ENCODE assay signal across 8 cellular contexts in genomic region chr14:78836777-78837176, GRCh38.
DNase-seq lines count a peak whose midpoint lies in the region; ATAC-seq and TF ChIP-seq lines count a peak whose summit lies in the region.

No MANE protein-coding gene starts in this region.

- peak in 3 of 4 donors; percentile 37 to 49 (median 38) for ATAC-seq in heart left ventricle
- no peak for ATAC-seq in Right ventricle myocardium superior (ENCODE audit: poor library complexity)
- peak; percentile 68 for ATAC-seq in HG02759 (IDR thresholded peaks at IDR 0.05; ENCODE audit: unreplicated experiment)

- H3K36me3 ChIP-seq in heart left ventricle (no peaks in the 10 kb centered on the region), smooth muscle cell (ENCODE audit: low read depth) (no peaks in the 10 kb centered on the region)

- TF ChIP-seq CTCF in heart left ventricle (IDR thresholded peaks at IDR 0.05) (peak in 11 of 12 donors; percentile 9 to 53 (median 32)), smooth muscle cell (IDR thresholded peaks at IDR 0.05; ENCODE audit: borderline replicate concordance, insufficient read depth, poor library complexity, severe bottlenecking) (peak; percentile 51)

- no peak overlapping the region for H3K4me2 ChIP-seq in smooth muscle cell

- H3F3A ChIP-seq in smooth muscle cell (ENCODE audit: low read depth), result no peaks in the 10 kb centered on the region

- no peaks in the 10 kb centered on the region for H4K20me1 ChIP-seq in smooth muscle cell (ENCODE audit: low read depth)

- no peak overlapping the region for H3K4me3 ChIP-seq in heart left ventricle
- no peak overlapping the region for H3K4me3 ChIP-seq in smooth muscle cell

- DNase-seq in heart left ventricle, result peak in 2 of 5 donors; percentile 11 to 20
- no peak for DNase-seq in Right ventricle myocardium superior
- peak; percentile 3 for DNase-seq in NCI-H2029 treated with DMSO at 0.1 percent for 48 hours (lab: John Stamatoyannopoulos, UW)
- DNase-seq in UCSD-AML1 (lab: John Stamatoyannopoulos, UW; ENCODE audit: unreplicated experiment), result peak; percentile 24
- DNase-seq in germinal center (ENCODE audit: low spot score), result peak; percentile 4
- no peak for DNase-seq in smooth muscle cell (lab: John Stamatoyannopoulos, UW; ENCODE audit: unreplicated experiment)
- no peak for DNase-seq in stimulated activated naive CD4-positive, alpha-beta T cell treated with Interleukin-2 at 50 U/mL for 16 hours (lab: John Stamatoyannopoulos, UW)

- intact Hi-C loops in heart left ventricle (cut with DNase I) (loop anchor here in 1 of 10 donors (10.0 kb wide), 1 partner anchor 242 kb away; no protein-coding TSS in a partner anchor), Right ventricle myocardium superior (cut with DNase I) (no loop called here)

- 5 to 17% (median 12%) methylated on average over 4 of the region's 4 CpGs for WGBS in heart left ventricle, 4 donors
- WGBS in smooth muscle cell (ENCODE audit: low lambda C conversion rate), result 15% methylated on average over 4 of the region's 4 CpGs

- H3K4me1 ChIP-seq in heart left ventricle, result peaks cover 0 to 5% (median 0%) of the 10 kb centered on the region in 12 donors
- no peaks in the 10 kb centered on the region for H3K4me1 ChIP-seq in smooth muscle cell (ENCODE audit: low read depth)

- no peaks in the 10 kb centered on the region for H3K9me3 ChIP-seq in heart left ventricle
- no peaks in the 10 kb centered on the region for H3K9me3 ChIP-seq in smooth muscle cell (replicated peaks; ENCODE audit: low read depth)

- TF ChIP-seq POLR2A in heart left ventricle (IDR thresholded peaks at IDR 0.05), result no peak

- H3K27ac ChIP-seq in heart left ventricle (no peak overlapping the region), smooth muscle cell (ENCODE audit: low read depth) (no peak overlapping the region)

- no peak overlapping the region for H3K9ac ChIP-seq in smooth muscle cell (ENCODE audit: low read depth)

- no peak overlapping the region for H2AFZ ChIP-seq in smooth muscle cell (ENCODE audit: low read depth)

- H3K79me2 ChIP-seq in smooth muscle cell (ENCODE audit: low read depth), result no peaks in the 10 kb centered on the region

- H3K27me3 ChIP-seq in heart left ventricle, result peaks cover 0 to 15% (median 0%) of the 10 kb centered on the region in 9 donors
- H3K27me3 ChIP-seq in smooth muscle cell (ENCODE audit: low read depth), result peaks cover 29% of the 10 kb centered on the region

Comparison
In these comparisons a context has a peak if more than half of its experiments do, and no peak if none do; other contexts are left out.
1. DNase-seq: peak in NCI-H2029 treated with DMSO at 0.1 percent for 48 hours (single experiment), UCSD-AML1 (single experiment) and germinal center (single experiment); none in Right ventricle myocardium superior (single experiment), smooth muscle cell (single experiment) and stimulated activated naive CD4-positive, alpha-beta T cell treated with Interleukin-2 at 50 U/mL for 16 hours (single experiment).